1 cellular context compared by ENCODE assay signal in genomic region chr14:24188251-24189058, GRCh38.
TF ChIP-seq lines count a peak whose summit lies in the region.

TSS of gene IPO4 (minus strand) at chr14:24188816. CDS start at chr14:24188787, 29 bp downstream.

TF ChIP-seq in HepG2, 621 proteins besides CTCF, POLR2A, EP300 and RAD21 (continued from another document and continues in another):
- TF ChIP-seq CSRNP1 (CRISPR knock-in tag; IDR thresholded peaks at IDR 0.05): peak; percentile 100
- peak; percentile 57; the same call in 1 of the 2 replicates for TF ChIP-seq PAF1 (CRISPR knock-in tag; IDR thresholded peaks at IDR 0.05)
- peak; percentile 88 for TF ChIP-seq HNF4G (IDR thresholded peaks at IDR 0.05; ENCODE audit: borderline replicate concordance, low read depth, low read length)
- TF ChIP-seq HNF4G (CRISPR knock-in tag; IDR thresholded peaks at IDR 0.05; ENCODE audit: borderline replicate concordance, low read depth): peak; percentile 75
- TF ChIP-seq, protein P1, sequence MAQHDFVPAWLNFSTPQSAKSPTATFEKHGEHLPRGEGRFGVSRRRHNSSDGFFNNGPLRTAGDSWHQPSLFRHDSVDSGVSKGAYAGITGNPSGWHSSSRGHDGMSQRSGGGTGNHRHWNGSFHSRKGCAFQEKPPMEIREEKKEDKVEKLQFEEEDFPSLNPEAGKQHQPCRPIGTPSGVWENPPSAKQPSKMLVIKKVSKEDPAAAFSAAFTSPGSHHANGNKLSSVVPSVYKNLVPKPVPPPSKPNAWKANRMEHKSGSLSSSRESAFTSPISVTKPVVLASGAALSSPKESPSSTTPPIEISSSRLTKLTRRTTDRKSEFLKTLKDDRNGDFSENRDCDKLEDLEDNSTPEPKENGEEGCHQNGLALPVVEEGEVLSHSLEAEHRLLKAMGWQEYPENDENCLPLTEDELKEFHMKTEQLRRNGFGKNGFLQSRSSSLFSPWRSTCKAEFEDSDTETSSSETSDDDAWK (CRISPR knock-in tag; IDR thresholded peaks at IDR 0.05): no peak
- peak; percentile 98 for TF ChIP-seq IRX3 (CRISPR knock-in tag; IDR thresholded peaks at IDR 0.05; ENCODE audit: borderline replicate concordance, low read depth)
- peak; percentile 98 for TF ChIP-seq NR2C2 (CRISPR knock-in tag; IDR thresholded peaks at IDR 0.05; ENCODE audit: borderline replicate concordance)
- peak; percentile 93 for TF ChIP-seq ZNF232 (CRISPR knock-in tag; IDR thresholded peaks at IDR 0.05; ENCODE audit: borderline replicate concordance)
- TF ChIP-seq ZFP82 (CRISPR knock-in tag; IDR thresholded peaks at IDR 0.05; ENCODE audit: borderline replicate concordance): no peak
- peak; percentile 99 for TF ChIP-seq TAF15 (IDR thresholded peaks at IDR 0.05; ENCODE audit: low read depth, low read length, poor library complexity, severe bottlenecking)
- TF ChIP-seq MAF1 (CRISPR knock-in tag; IDR thresholded peaks at IDR 0.05; ENCODE audit: borderline replicate concordance): peak; percentile 89
- peak; percentile 93 for TF ChIP-seq PITX1 (CRISPR knock-in tag; IDR thresholded peaks at IDR 0.05)
- TF ChIP-seq MZF1 (CRISPR knock-in tag; IDR thresholded peaks at IDR 0.05; ENCODE audit: borderline replicate concordance): peak; percentile 92; the same call in 1 of the 2 replicates
- peak; percentile 98 for TF ChIP-seq ARNT2 (CRISPR knock-in tag; IDR thresholded peaks at IDR 0.05; ENCODE audit: low read depth)
- peak; percentile 90 for TF ChIP-seq IRF9 (CRISPR knock-in tag; IDR thresholded peaks at IDR 0.05; ENCODE audit: borderline replicate concordance)
- TF ChIP-seq FOXC1 (CRISPR knock-in tag; IDR thresholded peaks at IDR 0.05; ENCODE audit: borderline replicate concordance): peak; percentile 99
- TF ChIP-seq AGO2 (optimal IDR thresholded peaks at IDR 0.05; ENCODE audit: low read depth, low read length): peak; percentile 100
- TF ChIP-seq TCF12 (IDR thresholded peaks at IDR 0.05): no peak
- peak; percentile 99 for TF ChIP-seq TCF12 (CRISPR knock-in tag; IDR thresholded peaks at IDR 0.05)
- TF ChIP-seq SMC3 (IDR thresholded peaks at IDR 0.05; ENCODE audit: low read length): peak; percentile 13; the same call in 1 of the 2 replicates
- no peak for TF ChIP-seq PHF21A (CRISPR knock-in tag; IDR thresholded peaks at IDR 0.05)
- TF ChIP-seq ZFP1 (CRISPR knock-in tag; IDR thresholded peaks at IDR 0.05): peak; percentile 98
- peak; percentile 98 for TF ChIP-seq ZNF678 (CRISPR knock-in tag; IDR thresholded peaks at IDR 0.05)
- TF ChIP-seq CEBPB (IDR thresholded peaks at IDR 0.05; ENCODE audit: borderline replicate concordance, low read depth, low read length): no peak
- peak; percentile 83 for TF ChIP-seq ZNF609 (CRISPR knock-in tag; IDR thresholded peaks at IDR 0.05; ENCODE audit: borderline replicate concordance)
- no peak for TF ChIP-seq PHF20 (CRISPR knock-in tag; IDR thresholded peaks at IDR 0.05)
- peak; percentile 76 for TF ChIP-seq SSRP1 (CRISPR knock-in tag; IDR thresholded peaks at IDR 0.05)
- peak; percentile 98 for TF ChIP-seq ARID3A (IDR thresholded peaks at IDR 0.05; ENCODE audit: low read depth, low read length)
- TF ChIP-seq ZNF720 (CRISPR knock-in tag; IDR thresholded peaks at IDR 0.05): 0 out of 2 replicates have a peak, but pooled peaks have one; percentile 82
- peak; percentile 49 for TF ChIP-seq DPF2 (CRISPR knock-in tag; IDR thresholded peaks at IDR 0.05; ENCODE audit: borderline replicate concordance, low read depth)
- TF ChIP-seq SRSF4 (IDR thresholded peaks at IDR 0.05; ENCODE audit: low read depth, low read length, poor library complexity, severe bottlenecking): peak; percentile 74
- TF ChIP-seq ZNF331 (CRISPR knock-in tag; IDR thresholded peaks at IDR 0.05): peak; percentile 99
- peak; percentile 93 for TF ChIP-seq MEF2D (CRISPR knock-in tag; IDR thresholded peaks at IDR 0.05)
- TF ChIP-seq MXD1 (CRISPR knock-in tag; IDR thresholded peaks at IDR 0.05): peak; percentile 100
- TF ChIP-seq, protein P2, sequence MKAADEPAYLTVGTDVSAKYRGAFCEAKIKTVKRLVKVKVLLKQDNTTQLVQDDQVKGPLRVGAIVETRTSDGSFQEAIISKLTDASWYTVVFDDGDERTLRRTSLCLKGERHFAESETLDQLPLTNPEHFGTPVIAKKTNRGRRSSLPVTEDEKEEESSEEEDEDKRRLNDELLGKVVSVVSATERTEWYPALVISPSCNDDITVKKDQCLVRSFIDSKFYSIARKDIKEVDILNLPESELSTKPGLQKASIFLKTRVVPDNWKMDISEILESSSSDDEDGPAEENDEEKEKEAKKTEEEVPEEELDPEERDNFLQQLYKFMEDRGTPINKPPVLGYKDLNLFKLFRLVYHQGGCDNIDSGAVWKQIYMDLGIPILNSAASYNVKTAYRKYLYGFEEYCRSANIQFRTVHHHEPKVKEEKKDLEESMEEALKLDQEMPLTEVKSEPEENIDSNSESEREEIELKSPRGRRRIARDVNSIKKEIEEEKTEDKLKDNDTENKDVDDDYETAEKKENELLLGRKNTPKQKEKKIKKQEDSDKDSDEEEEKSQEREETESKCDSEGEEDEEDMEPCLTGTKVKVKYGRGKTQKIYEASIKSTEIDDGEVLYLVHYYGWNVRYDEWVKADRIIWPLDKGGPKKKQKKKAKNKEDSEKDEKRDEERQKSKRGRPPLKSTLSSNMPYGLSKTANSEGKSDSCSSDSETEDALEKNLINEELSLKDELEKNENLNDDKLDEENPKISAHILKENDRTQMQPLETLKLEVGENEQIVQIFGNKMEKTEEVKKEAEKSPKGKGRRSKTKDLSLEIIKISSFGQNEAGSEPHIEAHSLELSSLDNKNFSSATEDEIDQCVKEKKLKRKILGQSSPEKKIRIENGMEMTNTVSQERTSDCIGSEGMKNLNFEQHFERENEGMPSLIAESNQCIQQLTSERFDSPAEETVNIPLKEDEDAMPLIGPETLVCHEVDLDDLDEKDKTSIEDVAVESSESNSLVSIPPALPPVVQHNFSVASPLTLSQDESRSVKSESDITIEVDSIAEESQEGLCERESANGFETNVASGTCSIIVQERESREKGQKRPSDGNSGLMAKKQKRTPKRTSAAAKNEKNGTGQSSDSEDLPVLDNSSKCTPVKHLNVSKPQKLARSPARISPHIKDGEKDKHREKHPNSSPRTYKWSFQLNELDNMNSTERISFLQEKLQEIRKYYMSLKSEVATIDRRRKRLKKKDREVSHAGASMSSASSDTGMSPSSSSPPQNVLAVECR (CRISPR knock-in tag; IDR thresholded peaks at IDR 0.05; ENCODE audit: borderline replicate concordance): peak; percentile 100
- TF ChIP-seq SKIL (CRISPR knock-in tag; IDR thresholded peaks at IDR 0.05; ENCODE audit: borderline replicate concordance): no peak
- TF ChIP-seq CENPX (CRISPR knock-in tag; IDR thresholded peaks at IDR 0.05): no peak
- peak; percentile 87; the same call in 1 of the 2 replicates for TF ChIP-seq MTERF4 (CRISPR knock-in tag; IDR thresholded peaks at IDR 0.05)
- no peak for TF ChIP-seq ZNF496 (CRISPR knock-in tag; IDR thresholded peaks at IDR 0.05; ENCODE audit: insufficient replicate concordance)
- no peak for TF ChIP-seq MAFK (conservative IDR thresholded peaks at IDR 0.05 in 1 of 2, IDR thresholded peaks at IDR 0.05 in 1 of 2; ENCODE audit: low read length in 2 of 2)
- peak; percentile 99 for TF ChIP-seq PCBP1 (IDR thresholded peaks at IDR 0.05; ENCODE audit: borderline replicate concordance, low read depth, low read length)
- peak; percentile 91 for TF ChIP-seq ZNF607 (CRISPR knock-in tag; IDR thresholded peaks at IDR 0.05; ENCODE audit: borderline replicate concordance)
